In genomic region chrX:153491351-153492152, GRCh38 we compare ENCODE assay signal across 1 cellular context.
TF ChIP-seq lines count a peak whose summit lies in the region.

No MANE protein-coding gene starts in this region.

TF ChIP-seq in H1, 55 proteins besides CTCF, POLR2A, EP300 and RAD21:
- no peak for TF ChIP-seq USF2 (IDR thresholded peaks at IDR 0.05; ENCODE audit: low read length)
- no peak for TF ChIP-seq SUZ12 (IDR thresholded peaks at IDR 0.05; ENCODE audit: low read length)
- TF ChIP-seq EGR1 (IDR thresholded peaks at IDR 0.05; ENCODE audit: borderline replicate concordance, low read depth, low read length) = no peak
- TF ChIP-seq POLR2AphosphoS5 (IDR thresholded peaks at IDR 0.05; ENCODE audit: low read depth, low read length) = no peak
- TF ChIP-seq ATF2 (IDR thresholded peaks at IDR 0.05; ENCODE audit: low read length) = no peak
